Comparison of ENCODE assay signal across 8 cellular contexts in the genomic region with DNA sequence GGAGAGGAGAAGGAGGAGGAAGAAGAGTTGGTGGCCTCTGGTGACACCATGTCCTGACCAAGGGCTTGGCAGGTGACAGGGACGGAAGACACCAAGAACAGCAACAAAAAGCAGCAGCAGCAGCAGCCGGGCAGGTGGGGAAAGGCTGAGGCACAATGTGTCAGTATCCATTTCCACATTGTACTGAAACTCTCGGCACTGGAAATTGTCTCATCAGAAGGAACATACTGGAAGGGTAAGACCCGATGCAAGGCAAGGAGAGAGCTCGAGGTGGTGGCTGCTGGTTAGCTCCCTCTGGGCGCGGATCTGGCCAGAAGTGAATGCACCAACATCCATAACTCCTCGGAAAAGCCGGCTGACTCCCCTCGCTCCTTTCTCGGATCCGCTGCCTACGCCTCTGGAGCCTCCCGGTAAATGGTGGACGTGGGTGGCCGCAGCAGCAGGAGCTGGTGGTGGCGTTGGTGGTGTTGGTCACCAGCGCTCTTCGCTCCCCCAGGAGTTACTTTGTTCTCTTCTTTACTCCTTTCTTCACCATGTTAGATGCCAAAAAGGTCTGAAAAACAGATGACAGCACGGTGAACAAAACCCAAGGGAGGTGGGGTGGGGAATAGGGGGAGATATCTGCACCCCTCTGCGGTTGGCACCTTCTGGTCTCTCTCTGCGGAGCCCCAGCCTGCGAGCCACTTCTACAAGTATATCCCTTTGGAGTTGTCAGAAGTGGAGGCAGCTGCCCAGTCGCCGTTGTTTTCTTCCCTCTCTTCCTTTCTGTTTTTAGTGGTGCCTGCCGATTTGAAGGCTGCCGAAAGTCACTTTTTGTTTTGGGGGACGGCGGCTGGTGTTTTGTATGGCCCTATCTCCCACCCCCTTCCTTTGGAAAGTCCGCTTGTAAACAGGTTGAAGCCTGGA.
DNase-seq lines count a peak whose midpoint lies in the region; ATAC-seq and TF ChIP-seq lines count a peak whose summit lies in the region.

No MANE protein-coding gene starts in this region.

- no peaks in the 10 kb centered on the region for H3K4me1 ChIP-seq in HEK293 (ENCODE audit: control insufficient read depth, insufficient read depth, low read length)
- H3K4me1 ChIP-seq in adipocyte (ENCODE audit: control insufficient read depth, insufficient read depth, low read length) = peaks cover 18% of the 10 kb centered on the region
- peaks cover 25% of the 10 kb centered on the region; the same call in 1 of the 2 replicates for H3K4me1 ChIP-seq in iPS-20b (ENCODE audit: insufficient read depth, low read length)

- no peaks in the 10 kb centered on the region for H3K36me3 ChIP-seq in HEK293 (ENCODE audit: control insufficient read depth in 2 of 2, insufficient read depth in 1 of 2, low read length in 2 of 2)
- no peaks in the 10 kb centered on the region for H3K36me3 ChIP-seq in adipocyte (ENCODE audit: control insufficient read depth, insufficient read depth, low read length, severe bottlenecking)
- H3K36me3 ChIP-seq in iPS-20b (ENCODE audit: insufficient read depth, low read depth, low read length) = no peaks in the 10 kb centered on the region

- POLR2A ChIA-PET in HEK293 (lab: Yijun Ruan, JAX) = no interaction called here

- peak; percentile 7 for DNase-seq in adipocyte (ENCODE audit: low read depth)
- no peak for DNase-seq in GDM1 (lab: John Stamatoyannopoulos, UW)
- DNase-seq in EL = no peak

- CTCF ChIA-PET in HEK293 (lab: Yijun Ruan, JAX) = interaction anchor here (0.7 kb wide), 1 partner anchor 614 kb away, joined by 3 read pairs; no protein-coding TSS in a partner anchor

- TF ChIP-seq CTCF in HEK293 (tag by site-specific recombination; IDR thresholded peaks at IDR 0.05) = no peak

- H3K27ac ChIP-seq in HEK293 (ENCODE audit: extremely low read depth, low read depth, low read length) = no peak overlapping the region
- no peak overlapping the region for H3K27ac ChIP-seq in iPS-20b (ENCODE audit: low read length)
- peak overlapping the region in 8 of 21 experiments; percentile 0 to 60 (median 11) for H3K27ac ChIP-seq in skin epidermis

- peak overlapping the region; percentile 37 for H3K4me3 ChIP-seq in HEK293 (ENCODE audit: low read depth, low read length)
- H3K4me3 ChIP-seq in adipocyte (ENCODE audit: low read length) = peak overlapping the region; percentile 83
- H3K4me3 ChIP-seq in iPS-20b (ENCODE audit: low read length) = peak overlapping the region; percentile 81
- peak overlapping the region; percentile 2 to 40 (median 27) for H3K4me3 ChIP-seq in skin epidermis

- H3K27me3 ChIP-seq in adipocyte (replicated peaks; ENCODE audit: control insufficient read depth, insufficient read depth, low read length) (peaks cover 41% of the 10 kb centered on the region), iPS-20b (ENCODE audit: insufficient read depth, low read length) (peaks cover 60% of the 10 kb centered on the region)

- peak overlapping the region; percentile 33 for H3K9ac ChIP-seq in adipocyte (ENCODE audit: low read length)
- no peak overlapping the region for H3K9ac ChIP-seq in iPS-20b (ENCODE audit: low read depth, low read length)

- H3K9me3 ChIP-seq in HEK293 (ENCODE audit: control insufficient read depth, insufficient read depth, low read depth, low read length) (no peaks in the 10 kb centered on the region), adipocyte (ENCODE audit: control insufficient read depth, low read length) (no peaks in the 10 kb centered on the region), iPS-20b (ENCODE audit: insufficient read depth, low read depth, low read length) (no peaks in the 10 kb centered on the region)

- ATAC-seq in GM19328 (IDR thresholded peaks at IDR 0.05; ENCODE audit: unreplicated experiment) (no peak), HG03280 (IDR thresholded peaks at IDR 0.05; ENCODE audit: unreplicated experiment) (no peak)

TF ChIP-seq in HEK293, 187 proteins besides CTCF, POLR2A, EP300 and RAD21:
- TF ChIP-seq GLIS2 (tag by site-specific recombination; IDR thresholded peaks at IDR 0.05) (0 out of 2 replicates have a peak, but pooled peaks have one; percentile 21), EGR2 (tag by site-specific recombination; IDR thresholded peaks at IDR 0.05; ENCODE audit: low read depth) (peak; percentile 64; the same call in 1 of the 2 replicates), HOXD13 (CRISPR knock-in tag; IDR thresholded peaks at IDR 0.05; ENCODE audit: borderline replicate concordance) (no peak), ZNF843 (tag by site-specific recombination; IDR thresholded peaks at IDR 0.05) (no peak), PRDM10 (tag by site-specific recombination; IDR thresholded peaks at IDR 0.05) (peak; percentile 27; the same call in 1 of the 2 replicates), ZFHX2 (tag by site-specific recombination; conservative IDR thresholded peaks at IDR 0.05) (peak; percentile 79), PRDM1 (tag by site-specific recombination; IDR thresholded peaks at IDR 0.05) (0 out of 2 replicates have a peak, but pooled peaks have one; percentile 41)
TF ChIP-seq in HEK293: peak in this region for 5.

Comparison
In these comparisons a context has a peak if more than half of its experiments do, and no peak if none do; other contexts are left out.
1. H3K4me3 ChIP-seq: peak in every context shown above with its lines; median percentile 83 in adipocyte; 81 in iPS-20b; 37 in HEK293; 27 in skin epidermis.